9 cellular contexts compared by ENCODE assay signal in genomic region chr19:36009633-36010379, GRCh38. TPM values are rescaled to one million over a fixed set of nuclear protein-coding genes. Genes with fewer than 3 reads are reported as not detected.
DNase-seq lines count a peak whose midpoint lies in the region; ATAC-seq and TF ChIP-seq lines count a peak whose summit lies in the region.
"Had no signal": no experiment of that assay in that cellular context is flagged by ENCODE, and none has a peak within 500 bp of the region (broad histone marks: within the 10 kb centered on the region; RNA-seq: fewer than 3 reads in every experiment).

No MANE protein-coding gene starts in this region.

- no peaks in the 10 kb centered on the region for H3K9me3 ChIP-seq in left lung
- H3K9me3 ChIP-seq in testis, result no peaks in the 10 kb centered on the region

- peak overlapping the region; percentile 50 for H3K4me3 Mint-ChIP-seq in activated CD4-positive, alpha-beta T cell treated with anti-CD3 and anti-CD28 coated beads, Interleukin-2, amount 10 ng/mL, durations not matched to agents 7 days and 5 days

- WGBS in testis, 2 donors, result 33 to 52% methylated on average over 13 to 15 of the region's 15 CpGs

- POLR2A ChIA-PET in activated CD4-positive, alpha-beta T cell treated with anti-CD3 and anti-CD28 coated beads, Interleukin-2, amount 10 ng/mL, durations not matched to agents 7 days and 5 days (lab: Charles Lee), result no interaction called here

- H3K36me3 Mint-ChIP-seq in activated CD4-positive, alpha-beta T cell treated with anti-CD3 and anti-CD28 coated beads, Interleukin-2, amount 10 ng/mL, durations not matched to agents 7 days and 5 days (ENCODE audit: low read depth), result peaks cover 3% of the 10 kb centered on the region

- no peak for TF ChIP-seq CTCF in astrocyte of the cerebellum (IDR thresholded peaks at IDR 0.05; ENCODE audit: low read depth, low read length, missing control alignments)
- TF ChIP-seq CTCF in left lung (IDR thresholded peaks at IDR 0.05), result no peak
- TF ChIP-seq CTCF in testis (IDR thresholded peaks at IDR 0.05), result no peak
- no peak for TF ChIP-seq CTCF in GM13976 (IDR thresholded peaks at IDR 0.05; ENCODE audit: borderline replicate concordance, control extremely low read depth, extremely low read depth, insufficient read depth, missing control alignments)

- H3K27me3 ChIP-seq in left lung (peaks cover 0 to 17% of the 10 kb centered on the region in 2 donors), testis (no peaks in the 10 kb centered on the region)

- H3K36me3 ChIP-seq in left lung (no peaks in the 10 kb centered on the region), testis (ENCODE audit: low read depth, missing control alignments) (no peaks in the 10 kb centered on the region)

- no peaks in the 10 kb centered on the region for H3K9me3 Mint-ChIP-seq in activated CD4-positive, alpha-beta T cell treated with anti-CD3 and anti-CD28 coated beads, Interleukin-2, amount 10 ng/mL, durations not matched to agents 7 days and 5 days

- intact Hi-C loops in left lung (cut with DNase I), result no loop called here
- intact Hi-C loops in testis (cut with DNase I; ENCODE audit: low total_unique reads), result no loop called here

- TF ChIP-seq POLR2A in testis (IDR thresholded peaks at IDR 0.05), result no peak

- H3K4me3 ChIP-seq in astrocyte of the cerebellum (ENCODE audit: low read depth, low read length), result peak overlapping the region; percentile 33
- peak overlapping the region; percentile 30 to 46 for H3K4me3 ChIP-seq in left lung
- H3K4me3 ChIP-seq in testis, result peak overlapping the region; percentile 33 to 45

- H3K4me1 Mint-ChIP-seq in activated CD4-positive, alpha-beta T cell treated with anti-CD3 and anti-CD28 coated beads, Interleukin-2, amount 10 ng/mL, durations not matched to agents 7 days and 5 days, result peaks cover 40% of the 10 kb centered on the region

- peaks cover 6 to 26% of the 10 kb centered on the region in 2 donors for H3K4me1 ChIP-seq in left lung
- H3K4me1 ChIP-seq in testis, result peaks cover 13% of the 10 kb centered on the region

- ATAC-seq in left lung, result no peak
- ATAC-seq in HG03108 (IDR thresholded peaks at IDR 0.05; ENCODE audit: unreplicated experiment), result no peak

- in situ Hi-C loops in astrocyte of the cerebellum (cut with HindIII; ENCODE audit: low sequenced_read_pairs) (loop anchor here (5.0 kb wide), 1 partner anchor 173 kb away; no protein-coding TSS in a partner anchor), GM13976 (cut with MboI; ENCODE audit: low sequenced_read_pairs, unreplicated experiment) (no loop called here)

- H3K27ac Mint-ChIP-seq in activated CD4-positive, alpha-beta T cell treated with anti-CD3 and anti-CD28 coated beads, Interleukin-2, amount 10 ng/mL, durations not matched to agents 7 days and 5 days, result peak overlapping the region; percentile 37

- DNase-seq in activated CD4-positive, alpha-beta T cell treated with anti-CD3 and anti-CD28 coated beads, Interleukin-2, amount 10 ng/mL, durations not matched to agents 7 days and 5 days, result no peak
- no peak for DNase-seq in activated CD4-positive, alpha-beta T cell treated with anti-CD3 and anti-CD28 coated beads for 4 hours
- DNase-seq in astrocyte of the cerebellum (ENCODE audit: low read depth), result no peak
- peak in 1 of 2 donors; percentile 53 for DNase-seq in left lung
- no peak for DNase-seq in testis
- DNase-seq in GM13976 (ENCODE audit: low spot score), result no peak
- DNase-seq in NCI-H226, result no peak

- CTCF ChIA-PET in activated CD4-positive, alpha-beta T cell treated with anti-CD3 and anti-CD28 coated beads, Interleukin-2, amount 10 ng/mL, durations not matched to agents 7 days and 5 days (lab: Charles Lee), result interaction anchor here (0.6 to 0.7 kb wide), 2 partner anchors 19 to 268 kb away, joined by 3 read pairs; no protein-coding TSS in a partner anchor

- H3K27ac ChIP-seq in left lung, result no peak overlapping the region
- H3K27ac ChIP-seq in testis, result no peak overlapping the region

- no peaks in the 10 kb centered on the region for H3K27me3 Mint-ChIP-seq in activated CD4-positive, alpha-beta T cell treated with anti-CD3 and anti-CD28 coated beads, Interleukin-2, amount 10 ng/mL, durations not matched to agents 7 days and 5 days

RNA-seq across cellular contexts. Expression of gene SYNE4, which starts 1.2 kb away (rescaled TPM):
- 1 to 10 TPM; 1.8 to 2.4 TPM for total RNA-seq in activated CD4-positive, alpha-beta T cell treated with anti-CD3 and anti-CD28 coated beads, Interleukin-2, amount 10 ng/mL, durations not matched to agents 7 days and 5 days
- total RNA-seq in left lung (10 to 100 TPM; 11.2 to 13.1 TPM), testis (1 to 10 TPM in 1 of 2 donors, under 1 TPM in 1; 0.68 to 1.3 TPM)
- 1.8 TPM for polyA plus RNA-seq in testis (ENCODE audit: insufficient read depth, low read depth, low replicate concordance)
- total RNA-seq: RPMI7951 had no signal

RNA-seq across cellular contexts. Expression of gene ALKBH6, which starts 4.2 kb away (rescaled TPM):
- total RNA-seq in activated CD4-positive, alpha-beta T cell treated with anti-CD3 and anti-CD28 coated beads, Interleukin-2, amount 10 ng/mL, durations not matched to agents 7 days and 5 days, result 10 to 100 TPM; 38.2 to 43.0 TPM
- 10 to 100 TPM; 19.3 to 22.7 TPM for total RNA-seq in left lung
- total RNA-seq in testis, result 10 to 100 TPM; 22.8 to 26.3 TPM
- 11.9 TPM for polyA plus RNA-seq in testis (ENCODE audit: insufficient read depth, low read depth, low replicate concordance)

RNA-seq across cellular contexts. Expression of gene SDHAF1, which starts 14.8 kb away (rescaled TPM):
- total RNA-seq in activated CD4-positive, alpha-beta T cell treated with anti-CD3 and anti-CD28 coated beads, Interleukin-2, amount 10 ng/mL, durations not matched to agents 7 days and 5 days, result 10 to 100 TPM; 15.6 to 16.8 TPM
- 10 to 100 TPM; 14.0 to 16.5 TPM for total RNA-seq in left lung
- total RNA-seq in testis, result 10 to 100 TPM; 40.6 to 55.0 TPM
- polyA plus RNA-seq in testis (ENCODE audit: insufficient read depth, low read depth, low replicate concordance), result 13.0 TPM

RNA-seq across cellular contexts. Expression of gene CLIP3, which starts 22.9 kb away (rescaled TPM):
- 1 to 10 TPM in 1 of 2 experiments, under 1 TPM in 1; 0.75 to 1.4 TPM for total RNA-seq in activated CD4-positive, alpha-beta T cell treated with anti-CD3 and anti-CD28 coated beads, Interleukin-2, amount 10 ng/mL, durations not matched to agents 7 days and 5 days
- total RNA-seq in left lung (10 to 100 TPM in 1 of 2 donors, 1 to 10 TPM in 1; 5.8 to 16.6 TPM), testis (10 to 100 TPM; 20.7 to 24.2 TPM)
- 18.2 TPM for polyA plus RNA-seq in testis (ENCODE audit: insufficient read depth, low read depth, low replicate concordance)

RNA-seq across cellular contexts. Expression of gene THAP8, which starts 44.3 kb away (rescaled TPM):
- 1 to 10 TPM; 6.1 to 7.0 TPM for total RNA-seq in activated CD4-positive, alpha-beta T cell treated with anti-CD3 and anti-CD28 coated beads, Interleukin-2, amount 10 ng/mL, durations not matched to agents 7 days and 5 days
- total RNA-seq in left lung (1 to 10 TPM; 7.1 to 7.2 TPM), testis (10 to 100 TPM; 25.0 to 34.2 TPM)
- 25.8 TPM for polyA plus RNA-seq in testis (ENCODE audit: insufficient read depth, low read depth, low replicate concordance)
